1 cellular context compared by ENCODE assay signal in genomic region chr9:133160742-133161541, GRCh38.
TF ChIP-seq lines count a peak whose summit lies in the region.

No MANE protein-coding gene starts in this region.

TF ChIP-seq in GM23338, 12 proteins besides CTCF, POLR2A, EP300 and RAD21 (continued from another document):
- TF ChIP-seq REST (IDR thresholded peaks at IDR 0.05; ENCODE audit: unreplicated experiment) (no peak), EZH2phosphoT487 (IDR thresholded peaks at IDR 0.05; ENCODE audit: unreplicated experiment) (no peak), ZNF114 (CRISPR knock-in tag; IDR thresholded peaks at IDR 0.05) (no peak), ZNF331 (CRISPR knock-in tag; IDR thresholded peaks at IDR 0.05; ENCODE audit: low read depth) (no peak)
- TF ChIP-seq, protein P1, sequence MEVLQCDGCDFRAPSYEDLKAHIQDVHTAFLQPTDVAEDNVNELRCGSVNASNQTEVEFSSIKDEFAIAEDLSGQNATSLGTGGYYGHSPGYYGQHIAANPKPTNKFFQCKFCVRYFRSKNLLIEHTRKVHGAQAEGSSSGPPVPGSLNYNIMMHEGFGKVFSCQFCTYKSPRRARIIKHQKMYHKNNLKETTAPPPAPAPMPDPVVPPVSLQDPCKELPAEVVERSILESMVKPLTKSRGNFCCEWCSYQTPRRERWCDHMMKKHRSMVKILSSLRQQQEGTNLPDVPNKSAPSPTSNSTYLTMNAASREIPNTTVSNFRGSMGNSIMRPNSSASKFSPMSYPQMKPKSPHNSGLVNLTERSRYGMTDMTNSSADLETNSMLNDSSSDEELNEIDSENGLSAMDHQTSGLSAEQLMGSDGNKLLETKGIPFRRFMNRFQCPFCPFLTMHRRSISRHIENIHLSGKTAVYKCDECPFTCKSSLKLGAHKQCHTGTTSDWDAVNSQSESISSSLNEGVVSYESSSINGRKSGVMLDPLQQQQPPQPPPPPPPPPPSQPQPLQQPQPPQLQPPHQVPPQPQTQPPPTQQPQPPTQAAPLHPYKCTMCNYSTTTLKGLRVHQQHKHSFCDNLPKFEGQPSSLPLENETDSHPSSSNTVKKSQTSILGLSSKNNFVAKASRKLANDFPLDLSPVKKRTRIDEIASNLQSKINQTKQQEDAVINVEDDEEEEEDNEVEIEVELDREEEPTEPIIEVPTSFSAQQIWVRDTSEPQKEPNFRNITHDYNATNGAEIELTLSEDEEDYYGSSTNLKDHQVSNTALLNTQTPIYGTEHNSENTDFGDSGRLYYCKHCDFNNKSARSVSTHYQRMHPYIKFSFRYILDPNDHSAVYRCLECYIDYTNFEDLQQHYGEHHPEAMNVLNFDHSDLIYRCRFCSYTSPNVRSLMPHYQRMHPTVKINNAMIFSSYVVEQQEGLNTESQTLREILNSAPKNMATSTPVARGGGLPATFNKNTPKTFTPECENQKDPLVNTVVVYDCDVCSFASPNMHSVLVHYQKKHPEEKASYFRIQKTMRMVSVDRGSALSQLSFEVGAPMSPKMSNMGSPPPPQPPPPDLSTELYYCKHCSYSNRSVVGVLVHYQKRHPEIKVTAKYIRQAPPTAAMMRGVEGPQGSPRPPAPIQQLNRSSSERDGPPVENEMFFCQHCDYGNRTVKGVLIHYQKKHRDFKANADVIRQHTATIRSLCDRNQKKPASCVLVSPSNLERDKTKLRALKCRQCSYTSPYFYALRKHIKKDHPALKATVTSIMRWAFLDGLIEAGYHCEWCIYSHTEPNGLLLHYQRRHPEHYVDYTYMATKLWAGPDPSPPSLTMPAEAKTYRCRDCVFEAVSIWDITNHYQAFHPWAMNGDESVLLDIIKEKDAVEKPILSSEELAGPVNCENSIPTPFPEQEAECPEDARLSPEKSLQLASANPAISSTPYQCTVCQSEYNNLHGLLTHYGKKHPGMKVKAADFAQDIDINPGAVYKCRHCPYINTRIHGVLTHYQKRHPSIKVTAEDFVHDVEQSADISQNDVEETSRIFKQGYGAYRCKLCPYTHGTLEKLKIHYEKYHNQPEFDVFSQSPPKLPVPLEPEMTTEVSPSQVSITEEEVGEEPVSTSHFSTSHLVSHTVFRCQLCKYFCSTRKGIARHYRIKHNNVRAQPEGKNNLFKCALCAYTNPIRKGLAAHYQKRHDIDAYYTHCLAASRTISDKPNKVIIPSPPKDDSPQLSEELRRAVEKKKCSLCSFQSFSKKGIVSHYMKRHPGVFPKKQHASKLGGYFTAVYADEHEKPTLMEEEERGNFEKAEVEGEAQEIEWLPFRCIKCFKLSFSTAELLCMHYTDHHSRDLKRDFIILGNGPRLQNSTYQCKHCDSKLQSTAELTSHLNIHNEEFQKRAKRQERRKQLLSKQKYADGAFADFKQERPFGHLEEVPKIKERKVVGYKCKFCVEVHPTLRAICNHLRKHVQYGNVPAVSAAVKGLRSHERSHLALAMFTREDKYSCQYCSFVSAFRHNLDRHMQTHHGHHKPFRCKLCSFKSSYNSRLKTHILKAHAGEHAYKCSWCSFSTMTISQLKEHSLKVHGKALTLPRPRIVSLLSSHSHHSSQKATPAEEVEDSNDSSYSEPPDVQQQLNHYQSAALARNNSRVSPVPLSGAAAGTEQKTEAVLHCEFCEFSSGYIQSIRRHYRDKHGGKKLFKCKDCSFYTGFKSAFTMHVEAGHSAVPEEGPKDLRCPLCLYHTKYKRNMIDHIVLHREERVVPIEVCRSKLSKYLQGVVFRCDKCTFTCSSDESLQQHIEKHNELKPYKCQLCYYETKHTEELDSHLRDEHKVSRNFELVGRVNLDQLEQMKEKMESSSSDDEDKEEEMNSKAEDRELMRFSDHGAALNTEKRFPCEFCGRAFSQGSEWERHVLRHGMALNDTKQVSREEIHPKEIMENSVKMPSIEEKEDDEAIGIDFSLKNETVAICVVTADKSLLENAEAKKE (CRISPR knock-in tag; IDR thresholded peaks at IDR 0.05): no peak
TF ChIP-seq in GM23338: peak in this region for 0.
